ENCODE assay signal across 9 cellular contexts in genomic region chr10:91800192-91800591, GRCh38. TPM values are rescaled to one million over a fixed set of nuclear protein-coding genes. Genes with fewer than 3 reads are reported as not detected.
DNase-seq lines count a peak whose midpoint lies in the region; ATAC-seq and TF ChIP-seq lines count a peak whose summit lies in the region.
"Had no signal": no experiment of that assay in that cellular context is flagged by ENCODE, and none has a peak within 500 bp of the region (broad histone marks: within the 10 kb centered on the region; RNA-seq: fewer than 3 reads in every experiment).

No MANE protein-coding gene starts in this region.

- POLR2A ChIA-PET in A673 (lab: Charles Lee; ENCODE audit: low non-redundant PET): no interaction called here

- ATAC-seq in central memory CD8-positive, alpha-beta T cell (replicated peaks; ENCODE audit: extremely low read depth, poor library complexity, severe bottlenecking): no peak
- ATAC-seq in GM18858 (IDR thresholded peaks at IDR 0.05; ENCODE audit: unreplicated experiment) (no peak), HG03025 (IDR thresholded peaks at IDR 0.05; ENCODE audit: low FRiP score, unreplicated experiment) (no peak), GM21381 (IDR thresholded peaks at IDR 0.05; ENCODE audit: unreplicated experiment) (no peak)

- peak overlapping the region; percentile 68 for H3K4me3 ChIP-seq in A673 (ENCODE audit: low read depth, low read length, poor library complexity, severe bottlenecking)
- H3K4me3 ChIP-seq in HUES48 (ENCODE audit: low read depth, low read length): peak overlapping the region; percentile 77
- H3K4me3 ChIP-seq in muscle layer of colon (ENCODE audit: low read depth in 1 of 2, low read length in 2 of 2): peak overlapping the region in 1 of 2 donors; percentile 95

- no peaks in the 10 kb centered on the region for H3K9me3 ChIP-seq in A673 (ENCODE audit: low read depth, low read length, poor library complexity, severe bottlenecking)
- no peaks in the 10 kb centered on the region for H3K9me3 ChIP-seq in HUES48 (ENCODE audit: control insufficient read depth, insufficient read depth, low read length)
- H3K9me3 ChIP-seq in muscle layer of colon (ENCODE audit: low read length): no peaks in the 10 kb centered on the region

- H3K4me1 ChIP-seq in A673 (ENCODE audit: insufficient read depth, low read length, poor library complexity, severe bottlenecking) (peaks cover 11% of the 10 kb centered on the region), HUES48 (ENCODE audit: control insufficient read depth, insufficient read depth, low read length) (peaks cover 20% of the 10 kb centered on the region), muscle layer of colon (ENCODE audit: insufficient read depth, low read length) (peaks cover 30% of the 10 kb centered on the region)

- CTCF ChIA-PET in A673 (lab: Charles Lee): no interaction called here

- no peak overlapping the region for H3K27ac ChIP-seq in A673 (ENCODE audit: low read depth, low read length, poor library complexity, severe bottlenecking)
- no peak overlapping the region for H3K27ac ChIP-seq in HUES48 (ENCODE audit: low read depth, low read length)
- H3K27ac ChIP-seq in muscle layer of colon (ENCODE audit: low read depth, low read length): no peak overlapping the region
- H3K27ac ChIP-seq: SJSA1 had no signal

- H3K27me3 Mint-ChIP-seq in central memory CD8-positive, alpha-beta T cell: no peaks in the 10 kb centered on the region

- H3K36me3 Mint-ChIP-seq in central memory CD8-positive, alpha-beta T cell (ENCODE audit: insufficient read depth): peaks cover 31% of the 10 kb centered on the region

- H3K36me3 ChIP-seq in A673 (ENCODE audit: insufficient read depth, low read length, poor library complexity, severe bottlenecking) (peaks cover 4% of the 10 kb centered on the region), HUES48 (ENCODE audit: control insufficient read depth, insufficient read depth, low read length) (peaks cover 36% of the 10 kb centered on the region), muscle layer of colon (ENCODE audit: insufficient read depth, low read length) (no peaks in the 10 kb centered on the region)

- H3K4me1 Mint-ChIP-seq in central memory CD8-positive, alpha-beta T cell: peaks cover 79% of the 10 kb centered on the region

- BruUV-seq in A673 (replicated peaks; lab: Mats Ljungman, UMichigan): no TSS peak

- intact Hi-C loops in A673 (cut with micrococcal nuclease; ENCODE audit: unreplicated experiment): no loop called here

- H3K9ac ChIP-seq in HUES48 (ENCODE audit: low read depth, low read length) (no peak overlapping the region), muscle layer of colon (ENCODE audit: low read length) (peak overlapping the region; percentile 12)

- H3K4me3 Mint-ChIP-seq in central memory CD8-positive, alpha-beta T cell: peak overlapping the region; percentile 99

- H3K27me3 ChIP-seq in A673 (replicated peaks; ENCODE audit: insufficient read depth, low read depth, low read length, poor library complexity): no peaks in the 10 kb centered on the region
- no peaks in the 10 kb centered on the region for H3K27me3 ChIP-seq in HUES48 (ENCODE audit: control insufficient read depth, insufficient read depth, low read length)
- no peaks in the 10 kb centered on the region for H3K27me3 ChIP-seq in muscle layer of colon (ENCODE audit: control insufficient read depth in 1 of 2, insufficient read depth in 2 of 2, low read length in 2 of 2)
- H3K27me3 ChIP-seq: SJSA1 had no signal

- DNase-seq in A673 (ENCODE audit: low spot score) (no peak), NCI-H526 treated with DMSO at 0.1 percent for 48 hours (lab: John Stamatoyannopoulos, UW) (no peak)
- no peak for DNase-seq in central memory CD8-positive, alpha-beta T cell (ENCODE audit: low spot score in 2 of 2)

- peak overlapping the region; percentile 95 for H3K27ac Mint-ChIP-seq in central memory CD8-positive, alpha-beta T cell (ENCODE audit: low read depth)

- TF ChIP-seq CTCF in A673 (conservative IDR thresholded peaks at IDR 0.05; ENCODE audit: low read depth, low read length): no peak

- no peaks in the 10 kb centered on the region for H3K9me3 Mint-ChIP-seq in central memory CD8-positive, alpha-beta T cell

RNA-seq across cellular contexts. Expression of gene TNKS2, which starts 2.0 kb away (rescaled TPM):
- 38.1 and 39.4 TPM in 2 replicates for total RNA-seq in A673 (2021)
